27 cellular contexts compared by ENCODE assay signal in genomic region chr9:31100311-31100710, GRCh38.
A peak's percentile ranks its signal among the peaks of the same experiment; 100 is the strongest.
DNase-seq lines count a peak whose midpoint lies in the region; FAIRE-seq and TF ChIP-seq lines count a peak whose summit lies in the region.
"Had no signal": no experiment of that assay in that cellular context is flagged by ENCODE, and none has a peak within 500 bp of the region (broad histone marks: within the 10 kb centered on the region; RNA-seq: fewer than 3 reads in every experiment).

No MANE protein-coding gene starts in this region.

- H3K4me1 ChIP-seq in smooth muscle cell (ENCODE audit: low read depth): peaks cover 13% of the 10 kb centered on the region
- H3K4me1 ChIP-seq: BE2C, Caco-2 had no signal

- no peaks in the 10 kb centered on the region for H3K9me3 ChIP-seq in smooth muscle cell (replicated peaks; ENCODE audit: low read depth)
- H3K9me3 ChIP-seq: BE2C, BLaER1, Caco-2 had no signal

- H3K27ac ChIP-seq in smooth muscle cell (ENCODE audit: low read depth): peak overlapping the region; percentile 29
- H3K27ac ChIP-seq: BLaER1 had no signal

- TF ChIP-seq CTCF in D721Med (IDR thresholded peaks at IDR 0.05; ENCODE audit: insufficient read depth, missing control alignments) (no peak), smooth muscle cell (IDR thresholded peaks at IDR 0.05; ENCODE audit: borderline replicate concordance, insufficient read depth, poor library complexity, severe bottlenecking) (no peak)

- no peak overlapping the region for H2AFZ ChIP-seq in smooth muscle cell (ENCODE audit: low read depth)

- no peaks in the 10 kb centered on the region for H4K20me1 ChIP-seq in smooth muscle cell (ENCODE audit: low read depth)
- H4K20me1 ChIP-seq: BLaER1 had no signal

- peak; percentile 46 for FAIRE-seq in D721Med (lab: Jason Lieb, UNC)
- FAIRE-seq: GM12878, GM12892, GM18507 had no signal

- H3K4me3 ChIP-seq in smooth muscle cell: no peak overlapping the region
- H3K4me3 ChIP-seq: BLaER1, GM12878 had no signal

- no peak overlapping the region for H3K9ac ChIP-seq in smooth muscle cell (ENCODE audit: low read depth)
- H3K9ac ChIP-seq: BLaER1 had no signal

- peak overlapping the region; percentile 59 for H3K4me2 ChIP-seq in smooth muscle cell
- H3K4me2 ChIP-seq: BLaER1 had no signal

- H3K27me3 ChIP-seq in smooth muscle cell (ENCODE audit: low read depth): no peaks in the 10 kb centered on the region
- H3K27me3 ChIP-seq: BE2C, BLaER1 had no signal

- 41% methylated on average over 1 of the region's 1 CpG for WGBS in smooth muscle cell (ENCODE audit: low lambda C conversion rate)

- H3F3A ChIP-seq in smooth muscle cell (ENCODE audit: low read depth): no peaks in the 10 kb centered on the region

- H3K79me2 ChIP-seq in smooth muscle cell (ENCODE audit: low read depth): no peaks in the 10 kb centered on the region

- no peaks in the 10 kb centered on the region for H3K36me3 ChIP-seq in smooth muscle cell (ENCODE audit: low read depth)
- H3K36me3 ChIP-seq: BE2C, BLaER1 had no signal

- DNase-seq in COLO829 (ENCODE audit: low spot score): peak; percentile 73
- no peak for DNase-seq in D721Med (ENCODE audit: insufficient read length, low spot score)
- peak; percentile 62 for DNase-seq in foreskin melanocyte
- DNase-seq in smooth muscle cell (lab: John Stamatoyannopoulos, UW; ENCODE audit: unreplicated experiment): no peak
- no peak for DNase-seq in activated CD4-positive, alpha-beta T cell treated with anti-CD3 and anti-CD28 coated beads, Interleukin-2, amount 50 U/mL, for 1 hour
- no peak for DNase-seq in cortex of kidney (lab: John Stamatoyannopoulos, UW)
- no peak for DNase-seq in activated effector memory CD4-positive, alpha-beta T cell treated with anti-CD3 and anti-CD28 coated beads, Interleukin-2, amount 50 U/mL, for 16 hours
- DNase-seq: 8988T; ACHN; BE2C; C1 segment of cervical spinal cord; Caco-2; Calu3; CD4-positive, alpha-beta memory T cell; CD4-positive, CD25-positive, alpha-beta regulatory T cell; CD8-positive, alpha-beta memory T cell; DMS 273 treated with DMSO at 0.1 percent for 48 hours; DMS153; DMS53; DMS79; DND-41; EL; GDM1 had no signal

Comparison
In these comparisons a context has a peak if more than half of its experiments do, and no peak if none do; other contexts are left out.
1. DNase-seq: peak in COLO829 (single experiment) and foreskin melanocyte (single experiment); none in D721Med (single experiment), smooth muscle cell (single experiment), activated CD4-positive, alpha-beta T cell treated with anti-CD3 and anti-CD28 coated beads, Interleukin-2, amount 50 U/mL, for 1 hour (single experiment), cortex of kidney (single experiment) and activated effector memory CD4-positive, alpha-beta T cell treated with anti-CD3 and anti-CD28 coated beads, Interleukin-2, amount 50 U/mL, for 16 hours (single experiment).